ENCODE assay signal across 18 cellular contexts in genomic region chr15:85362436-85363048, GRCh38. TPM values are rescaled to one million over a fixed set of nuclear protein-coding genes. Genes with fewer than 3 reads are reported as not detected.
A peak's percentile ranks its signal among the peaks of the same experiment; 100 is the strongest.
DNase-seq lines count a peak whose midpoint lies in the region; ATAC-seq, FAIRE-seq and TF ChIP-seq lines count a peak whose summit lies in the region.
"Had no signal": no experiment of that assay in that cellular context is flagged by ENCODE, and none has a peak within 500 bp of the region (broad histone marks: within the 10 kb centered on the region; RNA-seq: fewer than 3 reads in every experiment).

No MANE protein-coding gene starts in this region.

- H3K9me1 ChIP-seq in K562 (ENCODE audit: control insufficient read depth, insufficient read depth, low read length): no peaks in the 10 kb centered on the region

- no peak for FAIRE-seq in K562 (lab: Jason Lieb, UNC)
- FAIRE-seq: G401.6 had no signal

- no peak for TF ChIP-seq POLR2A in K562 (conservative IDR thresholded peaks at IDR 0.05)

- CTCF ChIA-PET in K562 (lab: Yijun Ruan, JAX; ENCODE audit: low intra/inter-chr PET ratio): no interaction called here

- H3K4me3 ChIP-seq in K562: no peak overlapping the region
- no peak overlapping the region for H3K4me3 ChIP-seq in left ventricle myocardium inferior
- no peak overlapping the region for H3K4me3 ChIP-seq in Karpas-422 (ENCODE audit: low read length)
- H3K4me3 ChIP-seq: BLaER1 treated with 17β-estradiol and CSF1 and Interleukin-3, amounts not matched to agents 10 nM and 100 nM had no signal

- TF ChIP-seq RAD21 in K562 (CRISPR knock-in tag; conservative IDR thresholded peaks at IDR 0.05 in 1 of 2, IDR thresholded peaks at IDR 0.05 in 1 of 2): no peak

- no peaks in the 10 kb centered on the region for H3K9me2 ChIP-seq in Karpas-422 (replicated peaks; ENCODE audit: insufficient read depth, low read length)

- H4K20me1 ChIP-seq in K562 (replicated peaks; ENCODE audit: control insufficient read depth, insufficient read depth, low read length): no peaks in the 10 kb centered on the region
- H4K20me1 ChIP-seq in Karpas-422 (ENCODE audit: insufficient read depth, low read depth, low read length): no peaks in the 10 kb centered on the region

- WGBS in K562 (ENCODE audit: insufficient coverage, low coverage, missing lambda C conversion rate): 0% methylated on average over 6 of the region's 6 CpGs

- ATAC-seq in Right ventricle myocardium inferior (peak; percentile 42), K562 (no peak)

- no TSS peak for BruUV-seq in K562 (replicated peaks; lab: Mats Ljungman, UMichigan)

- H3K4me1 ChIP-seq in K562 (replicated peaks in 1 of 2; ENCODE audit: control insufficient read depth in 2 of 2, insufficient read depth in 2 of 2, low read length in 2 of 2): no peaks in the 10 kb centered on the region
- peaks cover 51% of the 10 kb centered on the region for H3K4me1 ChIP-seq in left ventricle myocardium inferior
- H3K4me1 ChIP-seq in Karpas-422 (ENCODE audit: low read length): peaks cover 7% of the 10 kb centered on the region

- POLR2A ChIA-PET in K562 (lab: Yijun Ruan, JAX): interaction anchor here (0.7 to 0.9 kb wide), 2 partner anchors 8 to 14 kb away, joined by 3 read pairs; no protein-coding TSS in a partner anchor

- H3K4me2 ChIP-seq in K562 (ENCODE audit: insufficient read depth, low read length) (no peak overlapping the region), Karpas-422 (ENCODE audit: low read depth, low read length, poor library complexity, severe bottlenecking) (no peak overlapping the region)
- H3K4me2 ChIP-seq: BLaER1 treated with 17β-estradiol and CSF1 and Interleukin-3, amounts not matched to agents 10 nM and 100 nM had no signal

- H3K27me3 ChIP-seq in K562 (ENCODE audit: control insufficient read depth in 2 of 2, insufficient read depth in 2 of 2, low read length in 2 of 2) (peaks cover 6 to 8% of the 10 kb centered on the region in 2 experiments; a peak in 3 of 5 replicates), left ventricle myocardium inferior (ENCODE audit: low read depth) (no peaks in the 10 kb centered on the region), Karpas-422 (ENCODE audit: low read length) (no peaks in the 10 kb centered on the region)
- H3K27me3 ChIP-seq: BLaER1 treated with 17β-estradiol and CSF1 and Interleukin-3, amounts not matched to agents 10 nM and 100 nM had no signal

- no peak for TF ChIP-seq EP300 in K562 (IDR thresholded peaks at IDR 0.05; ENCODE audit: low read length)

- intact Hi-C loops in Right ventricle myocardium inferior (cut with DNase I) (loop anchor here (2.0 kb wide), 1 partner anchor 14 kb away; no protein-coding TSS in a partner anchor), cardiac septum (cut with DNase I) (no loop called here), K562 (cut with micrococcal nuclease) (no loop called here), left ventricle myocardium inferior (cut with micrococcal nuclease) (no loop called here)

- no peak overlapping the region for H2AFZ ChIP-seq in K562 (ENCODE audit: low read depth, low read length)
- no peak overlapping the region for H2AFZ ChIP-seq in Karpas-422 (ENCODE audit: low read length)

- H3K27ac ChIP-seq in K562 (ENCODE audit: extremely low read depth, low read depth, low read length): no peak overlapping the region
- peak overlapping the region; percentile 76 for H3K27ac ChIP-seq in left ventricle myocardium inferior (replicated peaks)
- no peak overlapping the region for H3K27ac ChIP-seq in Karpas-422 (ENCODE audit: low read length)
- H3K27ac ChIP-seq: BLaER1 treated with 17β-estradiol and CSF1 and Interleukin-3, amounts not matched to agents 10 nM and 100 nM had no signal

- H3K36me3 ChIP-seq in K562 (ENCODE audit: control insufficient read depth, insufficient read depth, low read length): no peaks in the 10 kb centered on the region
- peaks cover 6% of the 10 kb centered on the region for H3K36me3 ChIP-seq in left ventricle myocardium inferior
- H3K36me3 ChIP-seq in Karpas-422 (ENCODE audit: insufficient read depth, low read length): no peaks in the 10 kb centered on the region
- H3K36me3 ChIP-seq: BLaER1 treated with 17β-estradiol and CSF1 and Interleukin-3, amounts not matched to agents 10 nM and 100 nM had no signal

- TF ChIP-seq CTCF in K562 (IDR thresholded peaks at IDR 0.05 in 2 of 3, conservative IDR thresholded peaks at IDR 0.05 in 1 of 3; ENCODE audit: insufficient read depth in 2 of 3, low read depth in 1 of 3, low read length in 3 of 3) (no peak), left ventricle myocardium inferior (IDR thresholded peaks at IDR 0.05; ENCODE audit: borderline replicate concordance) (no peak)

- DNase-seq in Right ventricle myocardium inferior (ENCODE audit: missing footprints) (no peak), cardiac septum (ENCODE audit: low spot score) (no peak), K562 (ENCODE audit: extremely low read depth in 1 of 4, low spot score in 3 of 4) (no peak), left ventricle myocardium inferior (no peak), COLO668 (lab: John Stamatoyannopoulos, UW; ENCODE audit: unreplicated experiment) (no peak), DMS114 treated with DMSO at 0.1 percent for 48 hours (lab: John Stamatoyannopoulos, UW; ENCODE audit: unreplicated experiment) (no peak), Karpas-422 (no peak)
- DNase-seq: 8988T; AML-193; Calu3; CD4-positive, CD25-positive, alpha-beta regulatory T cell; DMS153; DMS79 treated with DMSO at 0.1 percent for 48 hours; EL; GOT3; H9 had no signal

- H3K9ac ChIP-seq in K562 (ENCODE audit: insufficient read depth in 1 of 2, low read depth in 2 of 2, low read length in 2 of 2) (no peak overlapping the region), Karpas-422 (ENCODE audit: low read length) (no peak overlapping the region)
- H3K9ac ChIP-seq: BLaER1 treated with 17β-estradiol and CSF1 and Interleukin-3, amounts not matched to agents 10 nM and 100 nM had no signal

- H3K79me2 ChIP-seq in K562 (ENCODE audit: control insufficient read depth, insufficient read depth, low read length) (no peaks in the 10 kb centered on the region), Karpas-422 (ENCODE audit: low read length) (no peaks in the 10 kb centered on the region)

- no peaks in the 10 kb centered on the region for H3K9me3 ChIP-seq in K562 (replicated peaks; ENCODE audit: control insufficient read depth, insufficient read depth, low read depth, low read length)
- no peaks in the 10 kb centered on the region for H3K9me3 ChIP-seq in left ventricle myocardium inferior (replicated peaks)
- no peaks in the 10 kb centered on the region for H3K9me3 ChIP-seq in Karpas-422 (ENCODE audit: low read length)

- in situ Hi-C loops in K562 (cut with MboI): no loop called here

TF ChIP-seq in K562, 482 proteins besides CTCF, POLR2A, EP300 and RAD21:
- peak; percentile 52; the same call in 1 of the 2 replicates for TF ChIP-seq ZNF512 (tag; IDR thresholded peaks at IDR 0.05)
- no peak for TF ChIP-seq ZEB2 (IDR thresholded peaks at IDR 0.05)

RNA-seq across cellular contexts. Expression of gene AKAP13, which starts 17.9 kb away (rescaled TPM):
- 292 TPM for total RNA-seq in Right ventricle myocardium inferior
- 458 TPM for total RNA-seq in cardiac septum
- 1.5 and 4.9 TPM in 2 replicates for total RNA-seq in K562 (2011; cell fraction: chromatin; rRNA removed; ENCODE audit: low replicate concordance)
- total RNA-seq in K562 (2011; cell fraction: nucleolus; rRNA removed): 0.53 and 3.8 TPM in 2 replicates
- total RNA-seq in K562 (2011; cell fraction: nucleoplasm; rRNA removed): 2.4 and 5.6 TPM in 2 replicates
- 0.23 and 0.61 TPM in 2 replicates for total RNA-seq in K562 (2014; rRNA removed)
- total RNA-seq in K562 (2014; rRNA removed; fragmentation: Illumina TruSeq; extraction: Trizol): 0.58 and 0.70 TPM in 2 replicates
- 0.65 and 0.90 TPM in 2 replicates for total RNA-seq in K562 (2015; rRNA removed; fragmentation: Illumina TruSeq; extraction: Trizol)
- total RNA-seq in K562 (2021): 1.7 and 2.6 TPM in 2 replicates
- polyA plus RNA-seq in K562 (2011; rRNA removed): 0.01 and 0.42 TPM in 2 replicates
- 0.01 and 0.28 TPM in 2 replicates for polyA plus RNA-seq in K562 (2011; cell fraction: cytosol; rRNA removed)
- 0.20 and 0.58 TPM in 2 replicates for polyA plus RNA-seq in K562 (2011; cell fraction: nucleus; rRNA removed)
- polyA plus RNA-seq in K562 (2012): 0.20 and 0.72 TPM in 2 replicates
- polyA plus RNA-seq in K562 (2014; fragmentation: Illumina TruSeq; extraction: Trizol): 0.28 and 0.51 TPM in 2 replicates
- polyA plus RNA-seq in K562 (2014; fragmentation: Nextera tagmentation; extraction: Ambion mirVana): under 1 TPM; 0.03 to 0.14 TPM
- polyA plus RNA-seq in K562 (2014; rRNA removed): 0.15 and 0.16 TPM in 2 replicates
- 0.36 and 1.6 TPM in 2 replicates for polyA minus RNA-seq in K562 (2011; rRNA and poly(A)+ RNA removed)
- 1.0 and 1.4 TPM in 2 replicates for polyA minus RNA-seq in K562 (2011; cell fraction: cytosol; rRNA and poly(A)+ RNA removed)
- 0.67 and 1.3 TPM in 2 replicates for polyA minus RNA-seq in K562 (2011; cell fraction: nucleus; rRNA and poly(A)+ RNA removed)
- 331 TPM for total RNA-seq in left ventricle myocardium inferior
- 156 and 166 TPM in 2 replicates for total RNA-seq in Karpas-422 (2014; rRNA removed; shearing (Covaris generic); ENCODE audit: low replicate concordance)

Comparison
In these comparisons a context has a peak if more than half of its experiments do, and no peak if none do; other contexts are left out.
1. RNA of gene AKAP13, which starts 17.9 kb away (total RNA-seq): 458 TPM in cardiac septum (single experiment), 331 TPM in left ventricle myocardium inferior (single experiment), 292 TPM in Right ventricle myocardium inferior (single experiment) and 156 to 166 TPM in Karpas-422; 0.23 to 5.6 TPM in K562; every median in the first group is over 10 times any median in the second.